26 cellular contexts compared by ENCODE assay signal in the genomic region with DNA sequence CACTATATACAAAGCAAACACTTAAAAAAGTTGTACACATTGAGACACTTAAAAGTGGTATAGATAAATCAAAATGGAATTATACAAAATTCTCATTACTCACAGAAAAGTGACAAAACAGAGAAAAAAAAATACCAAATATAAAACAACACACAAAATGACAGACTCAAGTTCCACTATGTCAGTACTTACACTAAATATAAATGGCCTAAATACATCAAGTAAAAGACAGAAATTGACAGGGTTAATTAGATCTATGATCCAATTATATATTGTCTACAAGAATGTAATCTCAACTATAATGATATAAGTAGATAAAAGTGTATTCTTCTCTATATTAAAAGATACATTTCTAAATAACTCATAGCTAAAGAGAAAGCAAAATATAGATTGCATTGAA.
"Had no signal": no experiment of that assay in that cellular context is flagged by ENCODE, and none has a peak within 500 bp of the region (broad histone marks: within the 10 kb centered on the region; RNA-seq: fewer than 3 reads in every experiment).

No MANE protein-coding gene starts in this region.

- H3K27me3 ChIP-seq: neutrophil, pancreas, right lobe of liver, sigmoid colon, stomach, thyroid gland, tibial nerve, upper lobe of left lung had no signal

- DNase-seq: naive thymus-derived CD8-positive, alpha-beta T cell; nephron progenitor cell; nucleus accumbens; pancreas; posterior cingulate gyrus; psoas muscle; right cardiac atrium; right lobe of liver; sigmoid colon; small intestine; stimulated activated CD4-positive, alpha-beta T cell treated with anti-CD3 and anti-CD28 coated beads, Interleukin-15, amount 100 ng/mL, for 24 hours; stimulated activated CD4-positive, alpha-beta T cell treated with anti-CD3 and anti-CD28 coated beads, Interleukin-2, amount 100 ng/mL, for 24 hours; stimulated activated CD4-positive, alpha-beta T cell treated with anti-CD3 and anti-CD28 coated beads, Interleukin-2, amount 100 ng/mL, for 48 hours; stimulated activated CD4-positive, alpha-beta T cell treated with anti-CD3 and anti-CD28 coated beads, Interleukin-4, amount 100 ng/mL, for 24 hours; stimulated activated naive B cell treated with anti-CD40 and anti-IgM and Interleukin-4, amounts not matched to agents 10 μg/mL and 1 μg/mL and 100 μg/mL, for 72 hours; stimulated activated naive CD4-positive, alpha-beta T cell treated with Interleukin-2 at 50 U/mL for 16 hours; stomach; thyroid gland; trophoblast cell; upper lobe of left lung had no signal

- H3K4me1 ChIP-seq: pancreas, psoas muscle, right lobe of liver, sigmoid colon, stomach, thyroid gland, tibial nerve, upper lobe of left lung had no signal

- H3K9me3 ChIP-seq: neutrophil, right lobe of liver, thoracic aorta, thyroid gland had no signal

- H3K4me3 ChIP-seq: pancreas, psoas muscle, right lobe of liver, sigmoid colon, stomach, thoracic aorta, thyroid gland, tibial nerve, upper lobe of left lung had no signal

- H3K36me3 ChIP-seq: neutrophil, pancreas, right lobe of liver, sigmoid colon, stomach, thoracic aorta, thyroid gland, tibial nerve, upper lobe of left lung had no signal

- H3K27ac ChIP-seq: neutrophil, pancreas, psoas muscle, right lobe of liver, sigmoid colon, stomach, thoracic aorta, thyroid gland, tibial nerve, upper lobe of left lung had no signal

- FAIRE-seq: small intestine, urothelium cell line had no signal

- ATAC-seq: naive thymus-derived CD8-positive, alpha-beta T cell; natural killer cell treated with Interleukin-12 subunit alpha and Interleukin-12 subunit beta and Interleukin-15 and Interleukin-18, amount 100 ng/mL, for 72 hours; pancreas; psoas muscle; right cardiac atrium; right lobe of liver; stimulated activated effector memory CD8-positive, alpha-beta T cell treated with anti-CD3 and anti-CD28 coated beads, Interleukin-12 subunit alpha, Interleukin-12 subunit beta, amount 100 ng/mL, for 72 hours; stimulated activated naive B cell treated with anti-CD40 and anti-IgM and Interleukin-4, amounts not matched to agents 10 μg/mL and 1 μg/mL and 100 μg/mL, for 72 hours had no signal
